ENCODE assay signal across 1 cellular context in the genomic region with DNA sequence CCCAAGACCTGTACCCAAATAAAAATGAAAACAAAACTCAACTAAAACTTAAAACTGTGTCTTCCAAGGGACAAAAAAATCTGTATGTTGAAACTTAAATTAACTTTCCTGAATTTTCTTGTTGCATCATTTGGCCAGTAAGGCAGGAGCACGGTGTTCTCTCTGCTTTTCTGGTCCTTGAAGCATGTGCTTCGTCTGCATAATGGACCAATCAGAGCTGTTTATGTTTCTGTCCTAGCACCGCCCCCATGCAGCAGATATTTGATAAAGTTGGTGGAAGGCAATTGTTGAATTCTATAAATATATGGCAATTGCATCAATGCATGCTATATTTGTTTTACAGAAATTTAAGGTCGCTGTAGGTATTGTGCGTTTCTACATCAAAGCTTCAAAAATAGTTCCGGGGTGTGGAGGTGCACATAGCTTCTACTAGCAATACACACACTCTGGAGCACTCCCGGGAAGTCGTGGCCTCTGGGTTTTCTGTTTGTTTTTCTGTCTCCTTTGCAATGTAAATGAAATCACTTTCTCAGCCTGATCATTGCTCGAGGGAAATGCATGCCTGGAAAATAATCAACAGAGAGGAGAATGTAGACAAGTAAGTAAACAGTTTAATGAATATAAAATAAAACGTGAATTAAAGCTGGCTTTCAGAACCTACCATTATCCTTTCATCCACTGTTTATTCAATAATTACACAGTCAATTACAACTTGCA.
TF ChIP-seq lines count a peak whose summit lies in the region.

No MANE protein-coding gene starts in this region.

TF ChIP-seq in HEK293, 187 proteins besides CTCF, POLR2A, EP300 and RAD21 (continued from another document):
- 0 out of 2 replicates have a peak, but pooled peaks have one; percentile 23 for TF ChIP-seq KLF16 (tag by site-specific recombination; IDR thresholded peaks at IDR 0.05)
- TF ChIP-seq WT1 (tag by site-specific recombination; IDR thresholded peaks at IDR 0.05) = peak; percentile 51
